In the genomic region with DNA sequence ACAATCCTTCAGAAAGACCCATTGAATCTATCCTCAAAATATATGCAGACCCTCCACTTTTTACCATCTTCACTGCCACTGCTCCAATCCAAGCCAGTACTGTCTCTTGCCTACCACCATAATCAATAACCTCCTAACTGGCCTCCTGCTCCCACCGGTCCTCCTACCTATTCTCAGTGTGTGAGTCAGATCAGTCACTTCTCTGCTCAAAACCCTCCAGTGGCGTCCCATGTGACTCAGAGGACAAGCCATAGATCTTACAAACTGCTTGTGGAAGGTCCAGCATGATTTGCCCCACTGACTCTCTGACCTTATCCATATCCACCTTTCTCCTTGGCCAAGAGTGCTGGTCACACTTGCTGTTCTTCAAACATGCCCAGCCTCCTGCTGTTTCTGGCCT, we compare ENCODE assay signal across 16 cellular contexts.
"Had no signal": no experiment of that assay in that cellular context is flagged by ENCODE, and none has a peak within 500 bp of the region (broad histone marks: within the 10 kb centered on the region; RNA-seq: fewer than 3 reads in every experiment).

No MANE protein-coding gene starts in this region.

- H3K4me3 ChIP-seq: colonic mucosa, esophagus muscularis mucosa, hepatocyte, left lung, sigmoid colon, spleen, thyroid gland had no signal

- H3K36me3 Mint-ChIP-seq: brain had no signal

- H3K79me2 ChIP-seq: hepatocyte, parathyroid adenoma had no signal

- H3K4me2 ChIP-seq: hepatocyte had no signal

- H3K4me3 Mint-ChIP-seq: brain; naive thymus-derived CD4-positive, alpha-beta T cell had no signal

- H3K9ac ChIP-seq: parathyroid adenoma had no signal

- H3K4me1 ChIP-seq: colonic mucosa, esophagus muscularis mucosa, left lung, parathyroid adenoma, spleen, thyroid gland had no signal

- H3K27me3 ChIP-seq: colonic mucosa, esophagus muscularis mucosa, hepatocyte, left lung, sigmoid colon, thyroid gland had no signal

- H3K27ac Mint-ChIP-seq: brain; naive thymus-derived CD4-positive, alpha-beta T cell had no signal

- H3K9me3 ChIP-seq: colonic mucosa, esophagus muscularis mucosa, left lung, sigmoid colon, spleen, thyroid gland had no signal

- H2AFZ ChIP-seq: hepatocyte, parathyroid adenoma had no signal

- H3K4me1 Mint-ChIP-seq: brain had no signal

- DNase-seq: activated CD8-positive, alpha-beta memory T cell treated with anti-CD3 and anti-CD28 coated beads for 24 hours; activated naive CD4-positive, alpha-beta T cell treated with anti-CD3 and anti-CD28 coated beads, Interleukin-2, amount 50 U/mL, for 16 hours; amygdala; central memory CD4-positive, alpha-beta T cell; colonic mucosa; left lung; mammary epithelial cell; naive thymus-derived CD4-positive, alpha-beta T cell; sigmoid colon; spleen; thyroid gland had no signal

- H3K27ac ChIP-seq: colonic mucosa, esophagus muscularis mucosa, hepatocyte, left lung, parathyroid adenoma, sigmoid colon, spleen, thyroid gland, VCaP had no signal

- H3K36me3 ChIP-seq: colonic mucosa, esophagus muscularis mucosa, left lung, sigmoid colon, spleen, thyroid gland had no signal

- ATAC-seq: left lung; naive thymus-derived CD4-positive, alpha-beta T cell had no signal
